Comparison of ENCODE assay signal across 1 cellular context in genomic region chr3:98580774-98581365, GRCh38.
TF ChIP-seq lines count a peak whose summit lies in the region.

No MANE protein-coding gene starts in this region.

TF ChIP-seq in HepG2, 621 proteins besides CTCF, POLR2A, EP300 and RAD21:
- TF ChIP-seq, protein P1, sequence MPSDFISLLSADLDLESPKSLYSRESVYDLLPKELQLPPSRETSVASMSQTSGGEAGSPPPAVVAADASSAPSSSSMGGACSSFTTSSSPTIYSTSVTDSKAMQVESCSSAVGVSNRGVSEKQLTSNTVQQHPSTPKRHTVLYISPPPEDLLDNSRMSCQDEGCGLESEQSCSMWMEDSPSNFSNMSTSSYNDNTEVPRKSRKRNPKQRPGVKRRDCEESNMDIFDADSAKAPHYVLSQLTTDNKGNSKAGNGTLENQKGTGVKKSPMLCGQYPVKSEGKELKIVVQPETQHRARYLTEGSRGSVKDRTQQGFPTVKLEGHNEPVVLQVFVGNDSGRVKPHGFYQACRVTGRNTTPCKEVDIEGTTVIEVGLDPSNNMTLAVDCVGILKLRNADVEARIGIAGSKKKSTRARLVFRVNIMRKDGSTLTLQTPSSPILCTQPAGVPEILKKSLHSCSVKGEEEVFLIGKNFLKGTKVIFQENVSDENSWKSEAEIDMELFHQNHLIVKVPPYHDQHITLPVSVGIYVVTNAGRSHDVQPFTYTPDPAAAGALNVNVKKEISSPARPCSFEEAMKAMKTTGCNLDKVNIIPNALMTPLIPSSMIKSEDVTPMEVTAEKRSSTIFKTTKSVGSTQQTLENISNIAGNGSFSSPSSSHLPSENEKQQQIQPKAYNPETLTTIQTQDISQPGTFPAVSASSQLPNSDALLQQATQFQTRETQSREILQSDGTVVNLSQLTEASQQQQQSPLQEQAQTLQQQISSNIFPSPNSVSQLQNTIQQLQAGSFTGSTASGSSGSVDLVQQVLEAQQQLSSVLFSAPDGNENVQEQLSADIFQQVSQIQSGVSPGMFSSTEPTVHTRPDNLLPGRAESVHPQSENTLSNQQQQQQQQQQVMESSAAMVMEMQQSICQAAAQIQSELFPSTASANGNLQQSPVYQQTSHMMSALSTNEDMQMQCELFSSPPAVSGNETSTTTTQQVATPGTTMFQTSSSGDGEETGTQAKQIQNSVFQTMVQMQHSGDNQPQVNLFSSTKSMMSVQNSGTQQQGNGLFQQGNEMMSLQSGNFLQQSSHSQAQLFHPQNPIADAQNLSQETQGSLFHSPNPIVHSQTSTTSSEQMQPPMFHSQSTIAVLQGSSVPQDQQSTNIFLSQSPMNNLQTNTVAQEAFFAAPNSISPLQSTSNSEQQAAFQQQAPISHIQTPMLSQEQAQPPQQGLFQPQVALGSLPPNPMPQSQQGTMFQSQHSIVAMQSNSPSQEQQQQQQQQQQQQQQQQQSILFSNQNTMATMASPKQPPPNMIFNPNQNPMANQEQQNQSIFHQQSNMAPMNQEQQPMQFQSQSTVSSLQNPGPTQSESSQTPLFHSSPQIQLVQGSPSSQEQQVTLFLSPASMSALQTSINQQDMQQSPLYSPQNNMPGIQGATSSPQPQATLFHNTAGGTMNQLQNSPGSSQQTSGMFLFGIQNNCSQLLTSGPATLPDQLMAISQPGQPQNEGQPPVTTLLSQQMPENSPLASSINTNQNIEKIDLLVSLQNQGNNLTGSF (CRISPR knock-in tag; IDR thresholded peaks at IDR 0.05), result no peak
- TF ChIP-seq ZNF781 (CRISPR knock-in tag; IDR thresholded peaks at IDR 0.05; ENCODE audit: borderline replicate concordance, not compliant biosample characterization), result no peak
- TF ChIP-seq SIN3A (IDR thresholded peaks at IDR 0.05; ENCODE audit: borderline replicate concordance, low read depth, low read length), result no peak
- TF ChIP-seq SIN3B (IDR thresholded peaks at IDR 0.05; ENCODE audit: low read length), result no peak
- no peak for TF ChIP-seq EEA1 (CRISPR knock-in tag; IDR thresholded peaks at IDR 0.05; ENCODE audit: borderline replicate concordance)
- no peak for TF ChIP-seq SMARCC2 (IDR thresholded peaks at IDR 0.05)
- TF ChIP-seq SP1 (IDR thresholded peaks at IDR 0.05), result no peak
- TF ChIP-seq SP1 (CRISPR knock-in tag; IDR thresholded peaks at IDR 0.05), result no peak
- TF ChIP-seq ZBTB7A (CRISPR knock-in tag; IDR thresholded peaks at IDR 0.05), result no peak
- TF ChIP-seq MIER2 (CRISPR knock-in tag; IDR thresholded peaks at IDR 0.05), result no peak
- TF ChIP-seq ZNF12 (CRISPR knock-in tag; IDR thresholded peaks at IDR 0.05), result no peak
- no peak for TF ChIP-seq ZNF782 (CRISPR knock-in tag; IDR thresholded peaks at IDR 0.05; ENCODE audit: borderline replicate concordance)
- TF ChIP-seq ZNF83 (CRISPR knock-in tag; IDR thresholded peaks at IDR 0.05; ENCODE audit: borderline replicate concordance), result no peak
- TF ChIP-seq SALL2 (CRISPR knock-in tag; IDR thresholded peaks at IDR 0.05), result no peak
- TF ChIP-seq RFXAP (CRISPR knock-in tag; IDR thresholded peaks at IDR 0.05; ENCODE audit: borderline replicate concordance), result no peak
- TF ChIP-seq ISX (CRISPR knock-in tag; conservative IDR thresholded peaks at IDR 0.05), result no peak
- TF ChIP-seq PAWR (CRISPR knock-in tag; IDR thresholded peaks at IDR 0.05; ENCODE audit: borderline replicate concordance), result no peak
- TF ChIP-seq SPEN (CRISPR knock-in tag; IDR thresholded peaks at IDR 0.05; ENCODE audit: low read depth), result no peak
- TF ChIP-seq RBFOX2 (IDR thresholded peaks at IDR 0.05; ENCODE audit: low read depth, low read length), result no peak
- TF ChIP-seq ZSCAN12 (CRISPR knock-in tag; IDR thresholded peaks at IDR 0.05), result no peak
